3 cellular contexts compared by ENCODE assay signal in the genomic region with DNA sequence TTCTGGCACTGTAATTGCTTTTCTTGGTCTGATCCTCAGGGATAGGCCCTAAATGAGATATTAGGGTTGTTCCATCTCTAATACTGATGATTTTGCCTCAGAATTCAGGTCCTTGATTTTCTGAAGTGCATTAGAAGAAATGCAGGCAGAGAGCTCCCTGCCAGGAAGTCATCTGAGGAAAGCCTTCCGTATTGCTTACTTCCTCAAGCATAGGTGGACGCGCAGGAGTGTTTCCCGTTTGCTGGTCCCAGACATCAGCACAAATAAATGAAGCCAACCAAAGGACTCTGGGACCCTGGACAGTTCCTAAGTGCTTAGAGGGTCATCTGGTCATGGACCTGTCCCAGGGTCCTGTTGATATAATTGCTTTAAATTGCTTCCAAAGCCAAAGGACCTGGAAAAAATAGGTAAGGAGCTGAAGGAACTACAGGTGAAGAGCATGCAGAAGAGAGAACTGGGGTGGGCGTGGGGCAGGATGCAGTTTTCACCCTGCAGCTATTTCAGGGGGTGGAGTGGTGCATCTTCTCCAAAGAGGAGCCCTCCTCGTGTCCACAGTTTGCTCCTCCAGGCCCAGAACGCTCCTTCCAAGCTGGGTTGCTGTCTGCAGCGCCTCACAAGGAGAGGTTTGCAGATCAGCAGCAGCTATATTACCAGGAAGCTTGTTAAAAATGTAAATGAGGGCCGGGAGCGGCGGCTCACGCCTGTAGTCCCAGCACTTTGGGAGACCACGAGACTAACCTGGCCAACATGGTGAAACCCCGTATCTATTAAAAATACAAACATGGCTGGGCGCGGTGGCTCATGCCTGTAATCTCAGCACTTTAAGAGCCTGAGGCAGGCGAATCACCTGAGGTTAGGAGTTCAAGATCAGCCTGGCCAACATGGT.
TF ChIP-seq lines count a peak whose summit lies in the region.

No MANE protein-coding gene starts in this region.

TF ChIP-seq in SK-N-SH, 30 proteins besides CTCF, POLR2A, EP300 and RAD21:
- no peak for TF ChIP-seq GATA2 (CRISPR knock-in tag; IDR thresholded peaks at IDR 0.05)
- TF ChIP-seq, protein P1, sequence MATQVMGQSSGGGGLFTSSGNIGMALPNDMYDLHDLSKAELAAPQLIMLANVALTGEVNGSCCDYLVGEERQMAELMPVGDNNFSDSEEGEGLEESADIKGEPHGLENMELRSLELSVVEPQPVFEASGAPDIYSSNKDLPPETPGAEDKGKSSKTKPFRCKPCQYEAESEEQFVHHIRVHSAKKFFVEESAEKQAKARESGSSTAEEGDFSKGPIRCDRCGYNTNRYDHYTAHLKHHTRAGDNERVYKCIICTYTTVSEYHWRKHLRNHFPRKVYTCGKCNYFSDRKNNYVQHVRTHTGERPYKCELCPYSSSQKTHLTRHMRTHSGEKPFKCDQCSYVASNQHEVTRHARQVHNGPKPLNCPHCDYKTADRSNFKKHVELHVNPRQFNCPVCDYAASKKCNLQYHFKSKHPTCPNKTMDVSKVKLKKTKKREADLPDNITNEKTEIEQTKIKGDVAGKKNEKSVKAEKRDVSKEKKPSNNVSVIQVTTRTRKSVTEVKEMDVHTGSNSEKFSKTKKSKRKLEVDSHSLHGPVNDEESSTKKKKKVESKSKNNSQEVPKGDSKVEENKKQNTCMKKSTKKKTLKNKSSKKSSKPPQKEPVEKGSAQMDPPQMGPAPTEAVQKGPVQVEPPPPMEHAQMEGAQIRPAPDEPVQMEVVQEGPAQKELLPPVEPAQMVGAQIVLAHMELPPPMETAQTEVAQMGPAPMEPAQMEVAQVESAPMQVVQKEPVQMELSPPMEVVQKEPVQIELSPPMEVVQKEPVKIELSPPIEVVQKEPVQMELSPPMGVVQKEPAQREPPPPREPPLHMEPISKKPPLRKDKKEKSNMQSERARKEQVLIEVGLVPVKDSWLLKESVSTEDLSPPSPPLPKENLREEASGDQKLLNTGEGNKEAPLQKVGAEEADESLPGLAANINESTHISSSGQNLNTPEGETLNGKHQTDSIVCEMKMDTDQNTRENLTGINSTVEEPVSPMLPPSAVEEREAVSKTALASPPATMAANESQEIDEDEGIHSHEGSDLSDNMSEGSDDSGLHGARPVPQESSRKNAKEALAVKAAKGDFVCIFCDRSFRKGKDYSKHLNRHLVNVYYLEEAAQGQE (IDR thresholded peaks at IDR 0.05; ENCODE audit: low read depth, low read length) = peak; percentile 53; the same call in 1 of the 2 replicates

TF ChIP-seq in SK-N-SH treated with all-trans-retinoic acid at 6 μM for 48 hours, 23 proteins besides CTCF, POLR2A, EP300 and RAD21:
- TF ChIP-seq ZNF70 (CRISPR knock-in tag; IDR thresholded peaks at IDR 0.05) = no peak
- TF ChIP-seq, protein P2, sequence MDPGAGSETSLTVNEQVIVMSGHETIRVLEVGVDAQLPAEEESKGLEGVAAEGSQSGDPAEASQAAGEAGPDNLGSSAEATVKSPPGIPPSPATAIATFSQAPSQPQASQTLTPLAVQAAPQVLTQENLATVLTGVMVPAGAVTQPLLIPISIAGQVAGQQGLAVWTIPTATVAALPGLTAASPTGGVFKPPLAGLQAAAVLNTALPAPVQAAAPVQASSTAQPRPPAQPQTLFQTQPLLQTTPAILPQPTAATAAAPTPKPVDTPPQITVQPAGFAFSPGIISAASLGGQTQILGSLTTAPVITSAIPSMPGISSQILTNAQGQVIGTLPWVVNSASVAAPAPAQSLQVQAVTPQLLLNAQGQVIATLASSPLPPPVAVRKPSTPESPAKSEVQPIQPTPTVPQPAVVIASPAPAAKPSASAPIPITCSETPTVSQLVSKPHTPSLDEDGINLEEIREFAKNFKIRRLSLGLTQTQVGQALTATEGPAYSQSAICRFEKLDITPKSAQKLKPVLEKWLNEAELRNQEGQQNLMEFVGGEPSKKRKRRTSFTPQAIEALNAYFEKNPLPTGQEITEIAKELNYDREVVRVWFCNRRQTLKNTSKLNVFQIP (CRISPR knock-in tag; IDR thresholded peaks at IDR 0.05; ENCODE audit: borderline replicate concordance, low read depth) = no peak

TF ChIP-seq in K562, 482 proteins besides CTCF, POLR2A, EP300 and RAD21:
- TF ChIP-seq NCOA6 (IDR thresholded peaks at IDR 0.05) (no peak), ZC3H11A (IDR thresholded peaks at IDR 0.05; ENCODE audit: low read depth, low read length) (no peak), EHMT2 (IDR thresholded peaks at IDR 0.05) (0 out of 2 replicates have a peak, but pooled peaks have one; percentile 29)
